In genomic region chr5:76457685-76458491, GRCh38 we compare ENCODE assay signal across 18 cellular contexts. TPM values are rescaled to one million over a fixed set of nuclear protein-coding genes. Genes with fewer than 3 reads are reported as not detected.
DNase-seq lines count a peak whose midpoint lies in the region; ATAC-seq, FAIRE-seq and TF ChIP-seq lines count a peak whose summit lies in the region.
"Had no signal": no experiment of that assay in that cellular context is flagged by ENCODE, and none has a peak within 500 bp of the region (broad histone marks: within the 10 kb centered on the region; RNA-seq: fewer than 3 reads in every experiment).

No MANE protein-coding gene starts in this region.

- 29% methylated on average over 4 of the region's 4 CpGs for WGBS in K562 (ENCODE audit: insufficient coverage, low coverage, missing lambda C conversion rate)
- no CpG with 5 or more reads among the region's 4 CpGs for WGBS in H9 (ENCODE audit: extremely low coverage, insufficient read length, low lambda C conversion rate)

- intact Hi-C loops in K562 (cut with micrococcal nuclease) (no loop called here), mucosa of descending colon (cut with DNase I, micrococcal nuclease) (no loop called here)

- no peak overlapping the region for H3K23ac ChIP-seq in H9 (ENCODE audit: insufficient read length, low read depth, low read length)

- in situ Hi-C loops in K562 (cut with MboI): no loop called here

- TF ChIP-seq POLR2A in K562 (conservative IDR thresholded peaks at IDR 0.05): no peak

- H2BK120ac ChIP-seq in H9 (ENCODE audit: low read depth, low read length, poor library complexity, severe bottlenecking): no peak overlapping the region

- no peak for TF ChIP-seq CTCF in K562 (IDR thresholded peaks at IDR 0.05 in 2 of 3, conservative IDR thresholded peaks at IDR 0.05 in 1 of 3; ENCODE audit: insufficient read depth in 2 of 3, low read depth in 1 of 3, low read length in 3 of 3)
- no peak for TF ChIP-seq CTCF in mucosa of descending colon (IDR thresholded peaks at IDR 0.05)
- no peak for TF ChIP-seq CTCF in endothelial cell (IDR thresholded peaks at IDR 0.05; ENCODE audit: unreplicated experiment)
- no peak for TF ChIP-seq CTCF in H9 (conservative IDR thresholded peaks at IDR 0.05)

- peaks cover 12 to 41% (median 18%) of the 10 kb centered on the region in 3 donors for H3K36me3 Mint-ChIP-seq in CD8-positive, alpha-beta memory T cell
- peaks cover 7% of the 10 kb centered on the region for H3K36me3 Mint-ChIP-seq in endothelial cell (ENCODE audit: low read depth, unreplicated experiment)
- H3K36me3 Mint-ChIP-seq in H9 (ENCODE audit: insufficient read depth in 1 of 3, low read depth in 3 of 3): peaks cover 0 to 8% (median 0%) of the 10 kb centered on the region in 3 experiments; a peak in 4 of 7 replicates

- no peak overlapping the region for H4K91ac ChIP-seq in H9 (ENCODE audit: insufficient read length, low read depth, low read length)

- no peak overlapping the region for H3K27ac ChIP-seq in CD8-positive, alpha-beta memory T cell (ENCODE audit: low read depth, low read length)
- H3K27ac ChIP-seq in K562 (ENCODE audit: extremely low read depth, low read depth, low read length) (no peak overlapping the region), H9 (ENCODE audit: insufficient read length, low read depth, low read length) (no peak overlapping the region)

- H2BK20ac ChIP-seq in H9 (ENCODE audit: low read depth, low read length, poor library complexity, severe bottlenecking): no peak overlapping the region

- no peaks in the 10 kb centered on the region for H3K36me3 ChIP-seq in CD8-positive, alpha-beta memory T cell (ENCODE audit: insufficient read depth, low read length)
- no peaks in the 10 kb centered on the region for H3K36me3 ChIP-seq in K562 (ENCODE audit: control insufficient read depth, insufficient read depth, low read length)
- H3K36me3 ChIP-seq in mucosa of descending colon (ENCODE audit: low read depth): no peaks in the 10 kb centered on the region

- H2AK5ac ChIP-seq in H9 (ENCODE audit: insufficient read length, low read length): no peak overlapping the region

- H2BK5ac ChIP-seq in H9 (ENCODE audit: insufficient read length, low read length): no peak overlapping the region

- ATAC-seq in K562 (peak; percentile 45; the same call in 2 of the 3 replicates), mucosa of descending colon (peak; percentile 47), HG03108 (IDR thresholded peaks at IDR 0.05; ENCODE audit: unreplicated experiment) (no peak), GM18873 (IDR thresholded peaks at IDR 0.05; ENCODE audit: low FRiP score, unreplicated experiment) (no peak)
- ATAC-seq: Panc1 had no signal

- H3K9me3 ChIP-seq in CD8-positive, alpha-beta memory T cell (ENCODE audit: low read length): no peaks in the 10 kb centered on the region
- H3K9me3 ChIP-seq in K562 (replicated peaks; ENCODE audit: control insufficient read depth, insufficient read depth, low read depth, low read length) (no peaks in the 10 kb centered on the region), mucosa of descending colon (no peaks in the 10 kb centered on the region), H9 (ENCODE audit: control insufficient read depth, low read depth, low read length) (no peaks in the 10 kb centered on the region)

- H3K79me2 ChIP-seq in K562 (ENCODE audit: control insufficient read depth, insufficient read depth, low read length) (no peaks in the 10 kb centered on the region), H9 (ENCODE audit: insufficient read depth, low read length) (peaks cover 2% of the 10 kb centered on the region; the same call in 1 of the 2 replicates)

- H4K8ac ChIP-seq in H9 (replicated peaks; ENCODE audit: insufficient read length, low read depth, low read length): no peak overlapping the region

- no peak overlapping the region for H3K4me3 ChIP-seq in CD8-positive, alpha-beta memory T cell (ENCODE audit: low read length)
- H3K4me3 ChIP-seq in K562 (no peak overlapping the region), mucosa of descending colon (no peak overlapping the region)

- CTCF ChIA-PET in CD8-positive, alpha-beta memory T cell (lab: Charles Lee): interaction anchor here (1.2 kb wide), 1 partner anchor 13 kb away, joined by 3 read pairs; no protein-coding TSS in a partner anchor
- CTCF ChIA-PET in K562 (lab: Yijun Ruan, JAX; ENCODE audit: low intra/inter-chr PET ratio): no interaction called here

- H3K4me1 ChIP-seq in CD8-positive, alpha-beta memory T cell (ENCODE audit: insufficient read depth, low read length): peaks cover 13% of the 10 kb centered on the region
- peaks cover 0 to 21% of the 10 kb centered on the region in 2 experiments; a peak in 3 of 5 replicates for H3K4me1 ChIP-seq in K562 (replicated peaks in 1 of 2; ENCODE audit: control insufficient read depth in 2 of 2, insufficient read depth in 2 of 2, low read length in 2 of 2)
- peaks cover 32% of the 10 kb centered on the region for H3K4me1 ChIP-seq in mucosa of descending colon (ENCODE audit: low read depth)
- H3K4me1 ChIP-seq in H9 (ENCODE audit: insufficient read depth, low read length): peaks cover 8% of the 10 kb centered on the region

- H3K56ac ChIP-seq in H9 (ENCODE audit: insufficient read length, low read depth, low read length): no peak overlapping the region

- DNase-seq in CD8-positive, alpha-beta memory T cell: no peak
- DNase-seq in MV-4-11 (lab: John Stamatoyannopoulos, UW) (peak; percentile 67), K562 (ENCODE audit: extremely low read depth in 1 of 4, low spot score in 3 of 4) (no peak), mucosa of descending colon (no peak), endothelial cell (ENCODE audit: low spot score) (no peak), H9 (no peak)
- DNase-seq: activated gamma-delta T cell treated with Interleukin-2 at 50 U/mL for 16 hours; effector CD8-positive, alpha-beta T cell; EL; NCI-H1417 treated with DMSO at 0.1 percent for 48 hours; NCI-H510A treated with DMSO at 0.1 percent for 48 hours; trophoblast cell had no signal

- H3K4me1 Mint-ChIP-seq in CD8-positive, alpha-beta memory T cell: peaks cover 69 to 84% (median 80%) of the 10 kb centered on the region in 3 donors
- H3K4me1 Mint-ChIP-seq in endothelial cell (ENCODE audit: unreplicated experiment) (peaks cover 22% of the 10 kb centered on the region), H9 (peaks cover 18 to 23% of the 10 kb centered on the region in 2 experiments)

- no peak overlapping the region for H3K14ac ChIP-seq in H9 (ENCODE audit: insufficient read depth, low read length)

- POLR2A ChIA-PET in CD8-positive, alpha-beta memory T cell (lab: Charles Lee): no interaction called here
- POLR2A ChIA-PET in K562 (lab: Yijun Ruan, JAX): interaction anchor here (1.3 kb wide), 1 partner anchor 12 kb away, joined by 3 read pairs; no protein-coding TSS in a partner anchor

- H3T11ph ChIP-seq in H9 (ENCODE audit: low read length): no peak overlapping the region

- no peaks in the 10 kb centered on the region for H3K27me3 ChIP-seq in CD8-positive, alpha-beta memory T cell (ENCODE audit: insufficient read depth, low read length, poor library complexity, severe bottlenecking)
- H3K27me3 ChIP-seq in K562 (ENCODE audit: control insufficient read depth in 2 of 2, insufficient read depth in 2 of 2, low read length in 2 of 2) (no peaks in the 10 kb centered on the region), H9 (ENCODE audit: insufficient read depth, low read length) (no peaks in the 10 kb centered on the region)

- H3K9me1 ChIP-seq in K562 (ENCODE audit: control insufficient read depth, insufficient read depth, low read length): no peaks in the 10 kb centered on the region

- H3K4ac ChIP-seq in H9 (ENCODE audit: low read depth, low read length): no peak overlapping the region

- no peaks in the 10 kb centered on the region for H4K20me1 ChIP-seq in K562 (replicated peaks; ENCODE audit: control insufficient read depth, insufficient read depth, low read length)
- no peaks in the 10 kb centered on the region for H4K20me1 ChIP-seq in H9 (ENCODE audit: control insufficient read depth, insufficient read depth, insufficient read length)

- no peak overlapping the region for H2AFZ ChIP-seq in K562 (ENCODE audit: low read depth, low read length)
- no peak overlapping the region for H2AFZ ChIP-seq in H9 (ENCODE audit: low read length)

- no peaks in the 10 kb centered on the region for H3K27me3 Mint-ChIP-seq in CD8-positive, alpha-beta memory T cell
- H3K27me3 Mint-ChIP-seq in endothelial cell (ENCODE audit: unreplicated experiment) (peaks cover 3% of the 10 kb centered on the region), H9 (ENCODE audit: low read depth) (no peaks in the 10 kb centered on the region)

- no peak overlapping the region for H2BK15ac ChIP-seq in H9 (ENCODE audit: low read depth, low read length)

- no peak overlapping the region for H3K18ac ChIP-seq in H9 (ENCODE audit: insufficient read length, low read depth, low read length)

- no peak for FAIRE-seq in K562 (lab: Jason Lieb, UNC)
- FAIRE-seq: frontal cortex, GM12892, keratinocyte had no signal

- BruUV-seq in K562 (replicated peaks; lab: Mats Ljungman, UMichigan): no TSS peak

- TF ChIP-seq RAD21 in K562 (CRISPR knock-in tag; conservative IDR thresholded peaks at IDR 0.05 in 1 of 2, IDR thresholded peaks at IDR 0.05 in 1 of 2): no peak

- no peaks in the 10 kb centered on the region for H3K23me2 ChIP-seq in H9 (ENCODE audit: insufficient read length, low read depth, low read length, poor library complexity, severe bottlenecking)

- H3K79me1 ChIP-seq in H9 (ENCODE audit: insufficient read depth, low read depth, low read length, poor library complexity, severe bottlenecking): no peaks in the 10 kb centered on the region

- no peak overlapping the region for H4K5ac ChIP-seq in H9 (ENCODE audit: insufficient read length, low read depth, low read length)

- H3K4me3 Mint-ChIP-seq in CD8-positive, alpha-beta memory T cell: no peak overlapping the region
- H3K4me3 Mint-ChIP-seq in endothelial cell (ENCODE audit: unreplicated experiment) (no peak overlapping the region), H9 (no peak overlapping the region)

- H3K27ac Mint-ChIP-seq in CD8-positive, alpha-beta memory T cell: peak overlapping the region in 6 of 8 donors; percentile 5 to 68 (median 54)
- no peak overlapping the region for H3K27ac Mint-ChIP-seq in endothelial cell (ENCODE audit: unreplicated experiment)
- no peak overlapping the region; a peak in 2 of 7 replicates for H3K27ac Mint-ChIP-seq in H9

- H2BK12ac ChIP-seq in H9 (ENCODE audit: insufficient read length, low read depth, low read length): no peak overlapping the region

- H3K9ac ChIP-seq in K562 (ENCODE audit: insufficient read depth in 1 of 2, low read depth in 2 of 2, low read length in 2 of 2) (no peak overlapping the region), H9 (ENCODE audit: extremely low read depth, insufficient read length, low read length) (no peak overlapping the region)

- no peak for TF ChIP-seq EP300 in K562 (IDR thresholded peaks at IDR 0.05; ENCODE audit: low read length)

- H3K4me2 ChIP-seq in K562 (ENCODE audit: insufficient read depth, low read length) (no peak overlapping the region), H9 (ENCODE audit: insufficient read depth, insufficient read length, low read length) (no peak overlapping the region)

- H3K9me3 Mint-ChIP-seq in CD8-positive, alpha-beta memory T cell: no peaks in the 10 kb centered on the region
- H3K9me3 Mint-ChIP-seq in endothelial cell (ENCODE audit: unreplicated experiment) (no peaks in the 10 kb centered on the region), H9 (no peaks in the 10 kb centered on the region)

RNA-seq across cellular contexts. Expression of gene IQGAP2, which starts 54.8 kb away (rescaled TPM):
- 10 to 100 TPM; 51.4 to 62.5 TPM for total RNA-seq in CD8-positive, alpha-beta memory T cell
- polyA plus RNA-seq in CD8-positive, alpha-beta memory T cell: 70.5 TPM
- 17.5 and 60.7 TPM in 2 replicates for total RNA-seq in K562 (2011; cell fraction: chromatin; rRNA removed; ENCODE audit: low replicate concordance)
- total RNA-seq in K562 (2011; cell fraction: nucleolus; rRNA removed): 8.0 and 11.2 TPM in 2 replicates
- 14.3 and 24.7 TPM in 2 replicates for total RNA-seq in K562 (2011; cell fraction: nucleoplasm; rRNA removed)
- total RNA-seq in K562 (2014; rRNA removed) (13.6 and 15.6 TPM in 2 replicates), K562 (2014; rRNA removed; fragmentation: Illumina TruSeq; extraction: Trizol) (19.6 and 20.4 TPM in 2 replicates), K562 (2015; rRNA removed; fragmentation: Illumina TruSeq; extraction: Trizol) (19.4 and 20.6 TPM in 2 replicates), K562 (2021) (15.0 and 17.4 TPM in 2 replicates), mucosa of descending colon (100 to 1,000 TPM in 1 of 3 donors, 10 to 100 TPM in 2; 59.7 to 159 (median 84.8) TPM), endothelial cell (ENCODE audit: unreplicated experiment) (43.4 TPM), H9 (2021) (22.5 and 23.2 TPM in 2 replicates)
- polyA plus RNA-seq in K562 (2011; rRNA removed) (16.5 and 20.0 TPM in 2 replicates), K562 (2014; fragmentation: Illumina TruSeq; extraction: Trizol) (16.0 and 23.2 TPM in 2 replicates), K562 (2014; fragmentation: Nextera tagmentation; extraction: Ambion mirVana) (1 to 10 TPM; 8.7 to 8.8 TPM), K562 (2014; rRNA removed) (9.8 and 13.5 TPM in 2 replicates)
- polyA plus RNA-seq in K562 (2011; cell fraction: cytosol; rRNA removed): 5.8 and 9.8 TPM in 2 replicates
- polyA plus RNA-seq in K562 (2011; cell fraction: nucleus; rRNA removed): 10.4 and 16.0 TPM in 2 replicates
- polyA plus RNA-seq in K562 (2012): 15.0 and 19.7 TPM in 2 replicates
- polyA minus RNA-seq in K562 (2011; rRNA and poly(A)+ RNA removed): 34.7 and 48.2 TPM in 2 replicates
- polyA minus RNA-seq in K562 (2011; cell fraction: cytosol; rRNA and poly(A)+ RNA removed): 18.4 and 29.9 TPM in 2 replicates
- 12.9 and 26.5 TPM in 2 replicates for polyA minus RNA-seq in K562 (2011; cell fraction: nucleus; rRNA and poly(A)+ RNA removed)

Comparison
In these comparisons a context has a peak if more than half of its experiments do, and no peak if none do; other contexts are left out.
1. H3K27ac Mint-ChIP-seq: peak in CD8-positive, alpha-beta memory T cell (6 of 8); none in endothelial cell (single experiment) and H9 (0 of 3).
2. ATAC-seq: peak in K562 (single experiment) and mucosa of descending colon (single experiment); none in HG03108 (single experiment) and GM18873 (single experiment).